In genomic region chr10:102502337-102503151, GRCh38 we compare ENCODE assay signal across 8 cellular contexts. TPM values are rescaled to one million over a fixed set of nuclear protein-coding genes. Genes with fewer than 3 reads are reported as not detected.
DNase-seq lines count a peak whose midpoint lies in the region; ATAC-seq and TF ChIP-seq lines count a peak whose summit lies in the region.

TSS of gene ACTR1A (minus strand) at chr10:102502712. CDS start at chr10:102502647, 65 bp downstream.

- peaks cover 11% of the 10 kb centered on the region for H3K4me1 Mint-ChIP-seq in progenitor cell of endocrine pancreas (ENCODE audit: low read depth)

- H3K4me3 Mint-ChIP-seq in progenitor cell of endocrine pancreas (ENCODE audit: low read depth): no peak within 1 kb of the TSS

- H3K27ac Mint-ChIP-seq in progenitor cell of endocrine pancreas: no peak within 1 kb of the TSS

- peaks cover 2% of the 10 kb centered on the region for H3K36me3 Mint-ChIP-seq in progenitor cell of endocrine pancreas (ENCODE audit: insufficient read depth)

- peak; percentile 77 to 85 for DNase-seq in NCI-H187 (lab: John Stamatoyannopoulos, UW)
- peak; percentile 86 to 99 (median 94) for DNase-seq in T-helper 2 cell
- peak; percentile 94 for DNase-seq in left ventricle myocardium inferior
- DNase-seq in progenitor cell of endocrine pancreas (ENCODE audit: low spot score, unreplicated experiment): peak; percentile 93
- DNase-seq in ureter (ENCODE audit: low spot score): peak; percentile 97

- H3K36me3 ChIP-seq in left ventricle myocardium inferior: no peaks in the 10 kb centered on the region

- H3K4me3 ChIP-seq in left ventricle myocardium inferior: peak within 1 kb of the TSS; percentile 93

- TF ChIP-seq CTCF in left ventricle myocardium inferior (IDR thresholded peaks at IDR 0.05; ENCODE audit: borderline replicate concordance) (no peak), progenitor cell of endocrine pancreas (IDR thresholded peaks at IDR 0.05; ENCODE audit: unreplicated experiment) (no peak)

- H3K9me3 ChIP-seq in left ventricle myocardium inferior (replicated peaks): no peaks in the 10 kb centered on the region

- ATAC-seq in GM18499 (IDR thresholded peaks at IDR 0.05; ENCODE audit: insufficient read depth, unreplicated experiment) (peak; percentile 41), HG02938 (IDR thresholded peaks at IDR 0.05; ENCODE audit: unreplicated experiment) (peak; percentile 66)

- H3K9me3 Mint-ChIP-seq in progenitor cell of endocrine pancreas (ENCODE audit: low read depth): no peaks in the 10 kb centered on the region

- peaks cover 76% of the 10 kb centered on the region for H3K4me1 ChIP-seq in left ventricle myocardium inferior

- H3K27ac ChIP-seq in angular gyrus (ENCODE audit: low read depth, low read length) (peak within 1 kb of the TSS; percentile 90), left ventricle myocardium inferior (replicated peaks) (peak within 1 kb of the TSS; percentile 96)

- intact Hi-C loops in left ventricle myocardium inferior (cut with micrococcal nuclease): loop anchor here (10.0 kb wide), 1 partner anchor 82 kb away; no protein-coding TSS in a partner anchor

- no peaks in the 10 kb centered on the region for H3K27me3 Mint-ChIP-seq in progenitor cell of endocrine pancreas

- H3K27me3 ChIP-seq in left ventricle myocardium inferior (ENCODE audit: low read depth): no peaks in the 10 kb centered on the region

RNA-seq across cellular contexts. Expression of gene ACTR1A, which starts in this region (rescaled TPM):
- total RNA-seq in left ventricle myocardium inferior (103 TPM), progenitor cell of endocrine pancreas (87.2 and 104 TPM in 2 replicates), ureter (87.1 TPM)

Comparison
In these comparisons a context has a peak if more than half of its experiments do, and no peak if none do; other contexts are left out.
1. Peak in every context shown above with its lines: DNase-seq, ATAC-seq, H3K4me3 ChIP-seq and H3K27ac ChIP-seq.